16 cellular contexts compared by ENCODE assay signal in the genomic region with DNA sequence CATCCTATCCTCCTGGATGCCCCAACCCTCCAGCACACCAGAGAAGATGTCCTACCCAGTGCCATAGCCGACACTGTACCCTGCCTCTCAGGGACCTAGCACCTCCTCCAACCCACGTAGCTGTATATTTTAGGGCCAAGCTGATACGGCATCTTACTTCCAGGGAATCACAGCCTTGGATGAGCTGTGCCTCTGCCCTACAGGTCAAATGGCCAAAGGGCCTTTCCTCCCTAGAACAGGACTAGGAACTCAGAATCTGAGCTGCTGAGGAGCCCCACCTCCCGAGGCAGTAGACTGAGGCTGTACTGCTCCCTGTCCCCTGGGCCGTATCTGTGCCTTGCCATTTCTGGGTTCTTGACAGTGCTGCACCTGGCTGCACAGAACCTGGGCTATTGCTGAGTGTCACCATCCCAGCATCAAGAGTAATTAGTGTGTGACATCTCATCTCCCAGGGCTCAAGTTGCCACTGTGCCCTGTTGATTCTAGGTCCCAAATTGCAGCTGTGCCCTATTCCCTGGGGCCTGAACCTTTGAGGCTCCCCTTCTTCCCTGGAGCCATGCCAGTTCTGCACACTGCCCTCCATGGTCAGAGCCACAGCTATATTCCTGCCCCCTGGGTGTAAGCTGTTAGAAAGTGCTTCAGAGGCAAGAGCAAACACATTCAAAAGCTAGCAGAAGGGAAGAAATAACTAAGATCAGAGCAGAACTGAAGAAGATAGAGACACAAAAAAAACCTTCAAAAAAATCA. TPM values are rescaled to one million over a fixed set of nuclear protein-coding genes. Genes with fewer than 3 reads are reported as not detected.
A peak's percentile ranks its signal among the peaks of the same experiment; 100 is the strongest.
DNase-seq lines count a peak whose midpoint lies in the region; ATAC-seq and TF ChIP-seq lines count a peak whose summit lies in the region.
"Had no signal": no experiment of that assay in that cellular context is flagged by ENCODE, and none has a peak within 500 bp of the region (broad histone marks: within the 10 kb centered on the region; RNA-seq: fewer than 3 reads in every experiment).

No MANE protein-coding gene starts in this region.

- TF ChIP-seq CTCF in GM23338 (conservative IDR thresholded peaks at IDR 0.05; ENCODE audit: low read depth in 2 of 2): no peak
- TF ChIP-seq CTCF in type B pancreatic cell (conservative IDR thresholded peaks at IDR 0.05): no peak

- H3K79me2 ChIP-seq in GM23338 (replicated peaks; ENCODE audit: insufficient read depth): peaks cover 70% of the 10 kb centered on the region

- H3K4me1 Mint-ChIP-seq in GM23338: peaks cover 18% of the 10 kb centered on the region
- peaks cover 14% of the 10 kb centered on the region for H3K4me1 Mint-ChIP-seq in type B pancreatic cell (ENCODE audit: unreplicated experiment)

- no peaks in the 10 kb centered on the region for H3K36me3 ChIP-seq in GM23338 (ENCODE audit: insufficient read depth)
- H3K36me3 ChIP-seq: pancreas had no signal

- peak; percentile 43 for ATAC-seq in GM23338
- no peak for ATAC-seq in GM18519 (IDR thresholded peaks at IDR 0.05; ENCODE audit: low FRiP score, unreplicated experiment)
- ATAC-seq: pancreas had no signal

- peaks cover 30% of the 10 kb centered on the region; the same call in 2 of the 3 replicates for H3K36me3 Mint-ChIP-seq in GM23338 (ENCODE audit: low read depth)
- peaks cover 12% of the 10 kb centered on the region for H3K36me3 Mint-ChIP-seq in type B pancreatic cell

- H3K4me3 ChIP-seq in GM23338: no peak overlapping the region
- H3K4me3 ChIP-seq: hepatocyte, pancreas, tibial nerve had no signal

- no peaks in the 10 kb centered on the region for H3K27me3 ChIP-seq in GM23338 (ENCODE audit: insufficient read depth)
- H3K27me3 ChIP-seq: hepatocyte, pancreas, tibial nerve had no signal

- no peak overlapping the region for H3K4me2 ChIP-seq in GM23338
- H3K4me2 ChIP-seq: hepatocyte had no signal

- peaks cover 21% of the 10 kb centered on the region for H3K9me3 Mint-ChIP-seq in GM23338
- peaks cover 5% of the 10 kb centered on the region for H3K9me3 Mint-ChIP-seq in type B pancreatic cell

- H3F3A ChIP-seq in GM23338 (replicated peaks; ENCODE audit: low read depth): no peaks in the 10 kb centered on the region

- H3K27ac Mint-ChIP-seq in GM23338 (no peak overlapping the region), type B pancreatic cell (no peak overlapping the region)

- no peaks in the 10 kb centered on the region for H4K20me1 ChIP-seq in GM23338 (replicated peaks; ENCODE audit: insufficient read depth)

- no peaks in the 10 kb centered on the region for H3K27me3 Mint-ChIP-seq in GM23338 (ENCODE audit: insufficient read depth, low read depth, poor library complexity)
- no peaks in the 10 kb centered on the region for H3K27me3 Mint-ChIP-seq in type B pancreatic cell

- no peaks in the 10 kb centered on the region for H3K9me2 ChIP-seq in GM23338 (ENCODE audit: insufficient read depth)

- no peak overlapping the region for H3K27ac ChIP-seq in GM23338 (ENCODE audit: low read depth)
- H3K27ac ChIP-seq: 22Rv1, hepatocyte, pancreas, tibial nerve had no signal

- H2AFZ ChIP-seq in GM23338: no peak overlapping the region
- H2AFZ ChIP-seq: hepatocyte had no signal

- H3K4me3 Mint-ChIP-seq in GM23338 (no peak overlapping the region), type B pancreatic cell (no peak overlapping the region)

- no peaks in the 10 kb centered on the region for H3K4me1 ChIP-seq in GM23338 (ENCODE audit: insufficient read depth)
- H3K4me1 ChIP-seq: pancreas had no signal

- peak; percentile 5 for DNase-seq in NCI-H1092 treated with DMSO at 0.1 percent for 48 hours (lab: John Stamatoyannopoulos, UW)
- DNase-seq in NCI-H1092 (lab: John Stamatoyannopoulos, UW): no peak
- no peak for DNase-seq in GM23338 (ENCODE audit: low spot score)
- peak; percentile 86 for DNase-seq in NCI-H69 (lab: John Stamatoyannopoulos, UW)
- DNase-seq in myocyte (ENCODE audit: low read depth): peak; percentile 28
- no peak for DNase-seq in GF-D8 (lab: John Stamatoyannopoulos, UW)
- no peak for DNase-seq in type B pancreatic cell (ENCODE audit: extremely low spot score, unreplicated experiment)
- DNase-seq: activated CD8-positive, alpha-beta memory T cell treated with anti-CD3 and anti-CD28 coated beads, Interleukin-2, amount 50 U/mL, for 48 hours; effector CD4-positive, alpha-beta T cell; NCI-H226; pancreas; stimulated activated CD4-positive, alpha-beta T cell treated with anti-CD3 and anti-CD28 coated beads, Interleukin-4, amount 100 ng/mL, for 24 hours had no signal

TF ChIP-seq in GM23338, 12 proteins besides CTCF, POLR2A, EP300 and RAD21 (continues in another document):
- no peak for TF ChIP-seq POLR2AphosphoS5 (IDR thresholded peaks at IDR 0.05; ENCODE audit: low read depth)
- TF ChIP-seq, protein P1, sequence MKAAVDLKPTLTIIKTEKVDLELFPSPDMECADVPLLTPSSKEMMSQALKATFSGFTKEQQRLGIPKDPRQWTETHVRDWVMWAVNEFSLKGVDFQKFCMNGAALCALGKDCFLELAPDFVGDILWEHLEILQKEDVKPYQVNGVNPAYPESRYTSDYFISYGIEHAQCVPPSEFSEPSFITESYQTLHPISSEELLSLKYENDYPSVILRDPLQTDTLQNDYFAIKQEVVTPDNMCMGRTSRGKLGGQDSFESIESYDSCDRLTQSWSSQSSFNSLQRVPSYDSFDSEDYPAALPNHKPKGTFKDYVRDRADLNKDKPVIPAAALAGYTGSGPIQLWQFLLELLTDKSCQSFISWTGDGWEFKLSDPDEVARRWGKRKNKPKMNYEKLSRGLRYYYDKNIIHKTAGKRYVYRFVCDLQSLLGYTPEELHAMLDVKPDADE (IDR thresholded peaks at IDR 0.05): no peak
- TF ChIP-seq ZNF331 (CRISPR knock-in tag; IDR thresholded peaks at IDR 0.05; ENCODE audit: low read depth): no peak
- TF ChIP-seq EZH2phosphoT487 (IDR thresholded peaks at IDR 0.05; ENCODE audit: unreplicated experiment): no peak
- TF ChIP-seq, protein P2, sequence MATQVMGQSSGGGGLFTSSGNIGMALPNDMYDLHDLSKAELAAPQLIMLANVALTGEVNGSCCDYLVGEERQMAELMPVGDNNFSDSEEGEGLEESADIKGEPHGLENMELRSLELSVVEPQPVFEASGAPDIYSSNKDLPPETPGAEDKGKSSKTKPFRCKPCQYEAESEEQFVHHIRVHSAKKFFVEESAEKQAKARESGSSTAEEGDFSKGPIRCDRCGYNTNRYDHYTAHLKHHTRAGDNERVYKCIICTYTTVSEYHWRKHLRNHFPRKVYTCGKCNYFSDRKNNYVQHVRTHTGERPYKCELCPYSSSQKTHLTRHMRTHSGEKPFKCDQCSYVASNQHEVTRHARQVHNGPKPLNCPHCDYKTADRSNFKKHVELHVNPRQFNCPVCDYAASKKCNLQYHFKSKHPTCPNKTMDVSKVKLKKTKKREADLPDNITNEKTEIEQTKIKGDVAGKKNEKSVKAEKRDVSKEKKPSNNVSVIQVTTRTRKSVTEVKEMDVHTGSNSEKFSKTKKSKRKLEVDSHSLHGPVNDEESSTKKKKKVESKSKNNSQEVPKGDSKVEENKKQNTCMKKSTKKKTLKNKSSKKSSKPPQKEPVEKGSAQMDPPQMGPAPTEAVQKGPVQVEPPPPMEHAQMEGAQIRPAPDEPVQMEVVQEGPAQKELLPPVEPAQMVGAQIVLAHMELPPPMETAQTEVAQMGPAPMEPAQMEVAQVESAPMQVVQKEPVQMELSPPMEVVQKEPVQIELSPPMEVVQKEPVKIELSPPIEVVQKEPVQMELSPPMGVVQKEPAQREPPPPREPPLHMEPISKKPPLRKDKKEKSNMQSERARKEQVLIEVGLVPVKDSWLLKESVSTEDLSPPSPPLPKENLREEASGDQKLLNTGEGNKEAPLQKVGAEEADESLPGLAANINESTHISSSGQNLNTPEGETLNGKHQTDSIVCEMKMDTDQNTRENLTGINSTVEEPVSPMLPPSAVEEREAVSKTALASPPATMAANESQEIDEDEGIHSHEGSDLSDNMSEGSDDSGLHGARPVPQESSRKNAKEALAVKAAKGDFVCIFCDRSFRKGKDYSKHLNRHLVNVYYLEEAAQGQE (IDR thresholded peaks at IDR 0.05; ENCODE audit: unreplicated experiment): no peak
- TF ChIP-seq STAT1 (IDR thresholded peaks at IDR 0.05; ENCODE audit: unreplicated experiment): no peak
- TF ChIP-seq JUNB (IDR thresholded peaks at IDR 0.05; ENCODE audit: unreplicated experiment): no peak
- TF ChIP-seq CREB1 (CRISPR knock-in tag; IDR thresholded peaks at IDR 0.05; ENCODE audit: low read depth): no peak
- no peak for TF ChIP-seq EZH2 (IDR thresholded peaks at IDR 0.05; ENCODE audit: low read depth, unreplicated experiment)

RNA-seq across cellular contexts. Expression of a gene that starts 41.0 kb away (rescaled TPM):
- 24.6 and 32.5 TPM in 2 replicates for total RNA-seq in GM23338 (2014; rRNA removed; shearing (Covaris generic))
- 4.7 and 6.3 TPM in 2 replicates for polyA plus RNA-seq in GM23338 (2016; fragmentation: Nextera tagmentation; extraction: Ambion mirVana)
- total RNA-seq in myocyte (7.5 and 12.8 TPM in 2 replicates), type B pancreatic cell (ENCODE audit: low replicate concordance) (15.1 and 19.6 TPM in 2 replicates)
- 3.8 TPM for polyA plus RNA-seq in myocyte (2012)

Comparison
In these comparisons a context has a peak if more than half of its experiments do, and no peak if none do; other contexts are left out.
1. DNase-seq: peak in NCI-H1092 treated with DMSO at 0.1 percent for 48 hours (single experiment), NCI-H69 (single experiment) and myocyte (single experiment); none in NCI-H1092 (single experiment), GM23338 (single experiment), GF-D8 (single experiment) and type B pancreatic cell (single experiment).